29 cellular contexts compared by ENCODE assay signal in the genomic region with DNA sequence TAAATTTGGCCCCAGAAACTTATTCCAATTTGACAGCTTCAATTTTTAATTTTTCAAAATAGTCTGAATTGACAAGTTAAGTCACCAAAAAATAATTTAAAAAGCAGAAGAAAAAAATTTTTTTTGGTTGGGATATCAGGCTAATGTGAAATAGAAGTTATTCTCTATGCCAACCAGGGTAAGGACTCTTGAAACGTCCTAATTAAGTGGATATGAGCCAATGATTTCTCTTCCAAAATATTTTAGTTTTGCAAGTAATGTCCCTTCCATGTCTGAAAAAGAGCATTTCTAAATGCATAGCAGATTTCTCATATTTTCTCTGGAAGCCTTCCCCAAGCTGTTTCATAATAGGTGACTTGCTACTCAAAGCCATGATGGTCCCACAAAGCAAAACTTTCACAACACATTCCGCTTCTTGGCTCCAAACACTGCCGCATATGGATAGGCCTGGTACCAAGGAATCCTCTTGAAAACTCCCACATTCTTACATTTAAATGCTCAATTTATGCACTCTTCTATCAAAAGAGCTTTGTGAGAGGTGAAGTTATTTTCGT.
DNase-seq lines count a peak whose midpoint lies in the region; ATAC-seq, FAIRE-seq and TF ChIP-seq lines count a peak whose summit lies in the region.
"Had no signal": no experiment of that assay in that cellular context is flagged by ENCODE, and none has a peak within 500 bp of the region (broad histone marks: within the 10 kb centered on the region; RNA-seq: fewer than 3 reads in every experiment).

No MANE protein-coding gene starts in this region.

- H3K4me3 ChIP-seq in ACC112 (ENCODE audit: low read depth, low read length): no peak overlapping the region
- H3K4me3 ChIP-seq in H1 (ENCODE audit: extremely low read depth in 1 of 4, insufficient read depth in 2 of 4, low read depth in 3 of 4, low read length in 4 of 4): no peak overlapping the region
- H3K4me3 ChIP-seq in mesenchymal stem cell (ENCODE audit: insufficient read depth in 1 of 2, low read depth in 1 of 2, low read length in 2 of 2): no peak overlapping the region
- H3K4me3 ChIP-seq: adrenal gland, heart left ventricle, SJCRH30, suprapubic skin, upper lobe of left lung had no signal

- DNase-seq in GM04503 (ENCODE audit: low read depth) (peak; percentile 51), H1 (ENCODE audit: low read depth in 1 of 2, low spot score in 2 of 2) (no peak), mesenchymal stem cell (no peak), KG1 (lab: John Stamatoyannopoulos, UW) (no peak), NCI-H1930 (lab: John Stamatoyannopoulos, UW) (no peak), HT-29 (ENCODE audit: low spot score) (no peak)
- DNase-seq: 8988T; activated CD4-positive, alpha-beta T cell treated with anti-CD3 and anti-CD28 coated beads for 36 hours; activated CD8-positive, alpha-beta T cell treated with anti-CD3 and anti-CD28 coated beads, Interleukin-2, amount 10 ng/mL, durations not matched to agents 7 days and 5 days; activated naive CD4-positive, alpha-beta T cell treated with anti-CD3 and anti-CD28 coated beads for 36 hours; adrenal gland; BE2C; DMS 273 treated with DMSO at 0.1 percent for 48 hours; effector CD4-positive, alpha-beta T cell; foreskin melanocyte; heart left ventricle; IMR-90; kidney; midbrain; naive B cell; NCI-H1694 treated with DMSO at 0.1 percent for 48 hours; SJCRH30; T-helper 9 cell; upper lobe of left lung had no signal

- H2BK5ac ChIP-seq in H1 (ENCODE audit: low read depth, low read length) (no peak overlapping the region), mesenchymal stem cell (ENCODE audit: low read depth, low read length, poor library complexity, severe bottlenecking) (no peak overlapping the region)

- no peaks in the 10 kb centered on the region for H3K27me3 ChIP-seq in ACC112 (ENCODE audit: insufficient read depth, low read length)
- no peaks in the 10 kb centered on the region for H3K27me3 ChIP-seq in H1 (replicated peaks in 1 of 4; ENCODE audit: control insufficient read depth in 3 of 4, extremely low read depth in 1 of 4, insufficient read depth in 3 of 4, low read length in 3 of 4)
- no peaks in the 10 kb centered on the region for H3K27me3 ChIP-seq in mesenchymal stem cell (ENCODE audit: control insufficient read depth in 1 of 2, insufficient read depth in 1 of 2, low read length in 2 of 2)
- H3K27me3 ChIP-seq: adrenal gland, heart left ventricle, SJCRH30, suprapubic skin, upper lobe of left lung had no signal

- 86% methylated on average over 4 of the region's 4 CpGs; no CpG with 5 or more reads in 1 of the 2 experiments for WGBS in H1 (ENCODE audit: extremely low coverage in 1 of 2, insufficient coverage in 1 of 2, insufficient read length in 1 of 2, insufficient replicate concordance in 2 of 2, low coverage in 1 of 2, low lambda C conversion rate in 2 of 2, missing lambda C conversion rate in 1 of 2), 2 experiments
- 100% methylated on average over 1 of the region's 4 CpGs for WGBS in mesenchymal stem cell

- H4K91ac ChIP-seq in H1 (replicated peaks; ENCODE audit: insufficient read length, low read length) (no peak overlapping the region), mesenchymal stem cell (ENCODE audit: low read length) (no peak overlapping the region)

- H3K14ac ChIP-seq in H1 (ENCODE audit: insufficient read length): no peak overlapping the region
- no peak overlapping the region for H3K14ac ChIP-seq in mesenchymal stem cell (ENCODE audit: low read length in 2 of 2)

- H3K9ac ChIP-seq in H1 (replicated peaks in 1 of 4; ENCODE audit: extremely low read depth in 1 of 4, low read depth in 3 of 4, low read length in 3 of 4): no peak overlapping the region
- H3K9ac ChIP-seq in mesenchymal stem cell (ENCODE audit: low read length): peak overlapping the region; percentile 6

- H2AK5ac ChIP-seq in H1 (ENCODE audit: low read depth, low read length) (no peak overlapping the region), mesenchymal stem cell (ENCODE audit: low read length, severe bottlenecking) (no peak overlapping the region)

- H3K27ac ChIP-seq in ACC112 (ENCODE audit: low read depth, low read length): peak overlapping the region; percentile 34; the same call in 1 of the 2 replicates
- H3K27ac ChIP-seq in H1 (ENCODE audit: low read depth, low read length): no peak overlapping the region
- H3K27ac ChIP-seq in mesenchymal stem cell (ENCODE audit: low read length, poor library complexity, severe bottlenecking): no peak overlapping the region
- H3K27ac ChIP-seq: adrenal gland, heart left ventricle, SJCRH30, suprapubic skin, upper lobe of left lung had no signal

- TF ChIP-seq RAD21 in H1 (IDR thresholded peaks at IDR 0.05 in 1 of 2, conservative IDR thresholded peaks at IDR 0.05 in 1 of 2; ENCODE audit: low read depth in 2 of 2, low read length in 2 of 2): no peak

- H4K5ac ChIP-seq in H1 (ENCODE audit: insufficient read length, low read depth, low read length): no peak overlapping the region

- H4K8ac ChIP-seq in H1 (ENCODE audit: extremely low read depth, insufficient read depth, low read length): no peak overlapping the region
- no peak overlapping the region for H4K8ac ChIP-seq in mesenchymal stem cell (ENCODE audit: low read length)

- no peak overlapping the region for H2BK20ac ChIP-seq in H1 (ENCODE audit: low read length)

- no peak overlapping the region for H3K4me2 ChIP-seq in H1 (ENCODE audit: insufficient read depth in 1 of 2, low read depth in 2 of 2, low read length in 2 of 2)
- H3K4me2 ChIP-seq in mesenchymal stem cell (ENCODE audit: low read length, poor library complexity, severe bottlenecking): no peak overlapping the region

- no peak for TF ChIP-seq EP300 in H1 (IDR thresholded peaks at IDR 0.05; ENCODE audit: borderline replicate concordance in 1 of 2, low read depth in 2 of 2, low read length in 2 of 2)

- no peak for ATAC-seq in HG02588 (IDR thresholded peaks at IDR 0.05; ENCODE audit: unreplicated experiment)
- ATAC-seq: activated CD4-positive, alpha-beta T cell treated with anti-CD3 and anti-CD28 coated beads for 36 hours; activated CD8-positive, alpha-beta T cell treated with anti-CD3 and anti-CD28 coated beads, Interleukin-2, amount 10 ng/mL, durations not matched to agents 7 days and 5 days; heart left ventricle; stimulated activated memory B cell treated with anti-CD40 and anti-IgM and Interleukin-4, amounts not matched to agents 10 μg/mL and 1 μg/mL and 100 μg/mL, for 72 hours had no signal

- H3K36me3 ChIP-seq in ACC112 (ENCODE audit: insufficient read depth, low read length) (no peaks in the 10 kb centered on the region), H1 (ENCODE audit: control insufficient read depth in 2 of 4, insufficient read depth in 4 of 4, low read length in 3 of 4) (no peaks in the 10 kb centered on the region), mesenchymal stem cell (ENCODE audit: control insufficient read depth in 1 of 2, insufficient read depth in 2 of 2, low read depth in 1 of 2, low read length in 2 of 2) (no peaks in the 10 kb centered on the region)
- H3K36me3 ChIP-seq: adrenal gland, BE2C, heart left ventricle, SJCRH30, suprapubic skin, upper lobe of left lung had no signal

- CTCF ChIA-PET in H1 (lab: Charles Lee; ENCODE audit: partially characterized antibody): interaction anchor here (1.4 kb wide), 1 partner anchor 9 kb away, joined by 3 read pairs; no protein-coding TSS in a partner anchor

- no peaks in the 10 kb centered on the region for H3K23me2 ChIP-seq in H1 (ENCODE audit: low read depth, low read length)

- no peaks in the 10 kb centered on the region for H3K9me3 ChIP-seq in H1 (ENCODE audit: insufficient read depth in 2 of 2, low read depth in 1 of 2, low read length in 1 of 2)
- peaks cover 7% of the 10 kb centered on the region for H3K9me3 ChIP-seq in mesenchymal stem cell (ENCODE audit: control insufficient read depth, low read length)
- H3K9me3 ChIP-seq: adrenal gland, BE2C, SJCRH30, suprapubic skin, upper lobe of left lung had no signal

- no peaks in the 10 kb centered on the region for H4K20me1 ChIP-seq in H1 (replicated peaks in 1 of 2; ENCODE audit: control insufficient read depth in 1 of 2, insufficient read depth in 2 of 2, low read length in 2 of 2)

- peak overlapping the region; percentile 56 for H2AFZ ChIP-seq in ACC112 (ENCODE audit: low read length, unreplicated experiment)
- no peak overlapping the region for H2AFZ ChIP-seq in H1 (ENCODE audit: low read length)
- no peak overlapping the region for H2AFZ ChIP-seq in mesenchymal stem cell (ENCODE audit: low read depth, low read length)

- no peak overlapping the region for H2BK120ac ChIP-seq in H1 (replicated peaks; ENCODE audit: low read depth, low read length)
- no peak overlapping the region for H2BK120ac ChIP-seq in mesenchymal stem cell (ENCODE audit: low read depth, low read length)

- no peak overlapping the region for H2BK15ac ChIP-seq in H1 (ENCODE audit: low read length)
- no peak overlapping the region for H2BK15ac ChIP-seq in mesenchymal stem cell (ENCODE audit: low read depth, poor library complexity, severe bottlenecking)

- H3K18ac ChIP-seq in H1 (ENCODE audit: extremely low read depth, low read length) (no peak overlapping the region), mesenchymal stem cell (ENCODE audit: low read depth in 1 of 2, low read length in 2 of 2) (no peak overlapping the region)

- H3K23ac ChIP-seq in H1 (ENCODE audit: insufficient read length): no peak overlapping the region
- no peak overlapping the region for H3K23ac ChIP-seq in mesenchymal stem cell (ENCODE audit: low read length in 2 of 2)

- H3K79me1 ChIP-seq in H1 (ENCODE audit: low read depth, low read length) (no peaks in the 10 kb centered on the region), mesenchymal stem cell (replicated peaks; ENCODE audit: low read length, poor library complexity, severe bottlenecking) (peaks cover 1% of the 10 kb centered on the region)

- TF ChIP-seq CTCF in H1 (IDR thresholded peaks at IDR 0.05; ENCODE audit: control extremely low read depth in 1 of 3, insufficient read depth in 1 of 3, low read depth in 1 of 3, low read length in 3 of 3): no peak

- H2BK12ac ChIP-seq in H1 (ENCODE audit: low read depth, low read length) (no peak overlapping the region), mesenchymal stem cell (ENCODE audit: low read length in 2 of 2) (no peak overlapping the region)

- H3K4me1 ChIP-seq in ACC112 (ENCODE audit: control insufficient read depth, insufficient read depth, low read length, unreplicated experiment): peaks cover 12% of the 10 kb centered on the region
- H3K4me1 ChIP-seq in H1 (replicated peaks in 1 of 4; ENCODE audit: control insufficient read depth in 3 of 4, insufficient read depth in 4 of 4, low read length in 3 of 4): no peaks in the 10 kb centered on the region
- no peaks in the 10 kb centered on the region for H3K4me1 ChIP-seq in mesenchymal stem cell (ENCODE audit: control insufficient read depth, insufficient read depth, low read depth, low read length)
- H3K4me1 ChIP-seq: adrenal gland, BE2C, heart left ventricle, SJCRH30, suprapubic skin, upper lobe of left lung had no signal

- no peak for TF ChIP-seq POLR2A in H1 (IDR thresholded peaks at IDR 0.05; ENCODE audit: control extremely low read depth in 1 of 2, low read depth in 2 of 2, low read length in 2 of 2)

- no peak overlapping the region for H3K56ac ChIP-seq in H1 (replicated peaks; ENCODE audit: insufficient read length, low read depth, low read length)

- POLR2A ChIA-PET in H1 (lab: Charles Lee; ENCODE audit: partially characterized antibody): no interaction called here

- no peaks in the 10 kb centered on the region for H3K79me2 ChIP-seq in ACC112 (ENCODE audit: control insufficient read depth, insufficient read depth, low read length, unreplicated experiment)
- H3K79me2 ChIP-seq in H1 (ENCODE audit: control insufficient read depth in 1 of 2, insufficient read depth in 2 of 2, low read length in 2 of 2): no peaks in the 10 kb centered on the region

- no peak overlapping the region for H3K4ac ChIP-seq in H1 (replicated peaks; ENCODE audit: insufficient read length, low read depth, low read length)
- no peak overlapping the region for H3K4ac ChIP-seq in mesenchymal stem cell (ENCODE audit: low read depth in 1 of 2, low read length in 2 of 2)

- peak; percentile 13 for FAIRE-seq in H1 (lab: Jason Lieb, UNC)
- FAIRE-seq: GM12892 had no signal
